In the genomic region with DNA sequence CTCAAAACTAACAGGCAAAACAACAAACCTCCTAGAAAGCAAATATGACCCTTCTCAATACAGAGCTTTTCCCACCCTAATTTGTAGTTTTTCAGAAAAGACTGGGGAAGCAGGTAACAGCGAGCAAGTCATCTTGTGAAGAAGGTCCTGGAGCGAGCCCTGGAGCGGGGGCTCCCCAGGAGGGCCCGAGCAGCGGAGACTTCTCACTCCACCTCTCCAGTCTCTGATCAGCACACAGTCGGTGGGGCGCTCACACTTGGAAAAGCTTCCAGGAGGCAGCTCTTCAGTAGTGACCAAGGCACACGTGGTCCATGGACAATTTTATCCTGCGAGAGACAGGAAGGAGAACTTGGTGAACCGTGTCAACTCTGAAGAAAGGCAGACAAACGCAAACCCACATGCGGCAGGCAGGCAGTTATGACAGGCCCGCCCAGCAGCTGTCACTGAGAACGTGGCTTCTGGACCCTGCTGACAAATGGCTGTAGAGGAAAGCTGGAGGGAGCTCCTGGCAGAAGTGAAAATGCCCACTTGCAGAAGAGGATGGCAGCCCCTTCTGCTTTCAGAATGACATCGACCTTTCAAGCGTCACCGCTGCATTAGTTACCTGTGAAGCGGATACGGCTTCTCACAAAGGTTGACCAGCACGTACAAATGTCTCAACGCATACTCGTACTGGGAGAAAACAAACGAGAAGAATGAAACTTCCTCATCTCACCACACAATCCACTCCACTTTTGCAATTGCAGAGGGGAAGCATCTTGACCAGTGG, we compare ENCODE assay signal across 9 cellular contexts. TPM values are rescaled to one million over a fixed set of nuclear protein-coding genes. Genes with fewer than 3 reads are reported as not detected.
DNase-seq lines count a peak whose midpoint lies in the region; ATAC-seq and TF ChIP-seq lines count a peak whose summit lies in the region.
"Had no signal": no experiment of that assay in that cellular context is flagged by ENCODE, and none has a peak within 500 bp of the region (broad histone marks: within the 10 kb centered on the region; RNA-seq: fewer than 3 reads in every experiment).

No MANE protein-coding gene starts in this region.

- H3K4me1 ChIP-seq in gastroesophageal sphincter: no peaks in the 10 kb centered on the region
- H3K4me1 ChIP-seq: psoas muscle had no signal

- peak; percentile 87 for ATAC-seq in GM19468 (IDR thresholded peaks at IDR 0.05; ENCODE audit: extremely low read depth, unreplicated experiment)
- peak; percentile 97 for ATAC-seq in HG03439 (IDR thresholded peaks at IDR 0.05; ENCODE audit: unreplicated experiment)
- ATAC-seq in gastroesophageal sphincter: peak; percentile 56
- ATAC-seq in WTC11: no peak
- ATAC-seq: psoas muscle had no signal

- DNase-seq in Calu3 (no peak), NCI-H2227 treated with DMSO at 0.1 percent for 48 hours (lab: John Stamatoyannopoulos, UW) (no peak), dermis blood vessel endothelial cell (no peak), WTC11 (ENCODE audit: low spot score) (no peak), NCI-H510A treated with DMSO at 0.1 percent for 48 hours (lab: John Stamatoyannopoulos, UW) (no peak)

- intact Hi-C loops in Calu3 (cut with micrococcal nuclease; ENCODE audit: unreplicated experiment): no loop called here

- POLR2A ChIA-PET in WTC11 (lab: Charles Lee): no interaction called here

- H3K4me3 Mint-ChIP-seq in Calu3 (ENCODE audit: low read depth, unreplicated experiment) (no peak overlapping the region), WTC11 (no peak overlapping the region)

- peak overlapping the region in 1 of 4 donors; percentile 45 for H3K27ac ChIP-seq in gastroesophageal sphincter
- H3K27ac ChIP-seq: psoas muscle had no signal

- no peak overlapping the region for H3K27ac Mint-ChIP-seq in Calu3 (ENCODE audit: unreplicated experiment)
- H3K27ac Mint-ChIP-seq in WTC11: no peak overlapping the region; the same call in 1 of the 2 replicates

- TF ChIP-seq CTCF in Calu3 (IDR thresholded peaks at IDR 0.05; ENCODE audit: unreplicated experiment) (no peak), gastroesophageal sphincter (IDR thresholded peaks at IDR 0.05) (no peak), WTC11 (IDR thresholded peaks at IDR 0.05) (no peak)

- H3K36me3 Mint-ChIP-seq in Calu3 (ENCODE audit: insufficient read depth, unreplicated experiment) (peaks cover 14% of the 10 kb centered on the region), WTC11 (peaks cover 31% of the 10 kb centered on the region)

- TF ChIP-seq POLR2A in gastroesophageal sphincter (IDR thresholded peaks at IDR 0.05): no peak

- H3K27me3 Mint-ChIP-seq in Calu3 (ENCODE audit: unreplicated experiment) (no peaks in the 10 kb centered on the region), WTC11 (ENCODE audit: low read depth) (no peaks in the 10 kb centered on the region)

- no peak overlapping the region for H3K4me3 ChIP-seq in gastroesophageal sphincter
- H3K4me3 ChIP-seq: psoas muscle had no signal

- H3K27me3 ChIP-seq in gastroesophageal sphincter: no peaks in the 10 kb centered on the region

- no peak for TF ChIP-seq EP300 in gastroesophageal sphincter (IDR thresholded peaks at IDR 0.05)

- H3K4me1 Mint-ChIP-seq in Calu3 (ENCODE audit: low read depth, unreplicated experiment): no peaks in the 10 kb centered on the region
- peaks cover 2% of the 10 kb centered on the region; the same call in 1 of the 2 replicates for H3K4me1 Mint-ChIP-seq in WTC11

- H3K9me3 Mint-ChIP-seq in Calu3 (ENCODE audit: low read depth, unreplicated experiment): no peaks in the 10 kb centered on the region
- H3K9me3 Mint-ChIP-seq in WTC11: no peaks in the 10 kb centered on the region

- BruUV-seq in Calu3 (replicated peaks; lab: Mats Ljungman, UMichigan): TSS peak; percentile 82

- no peaks in the 10 kb centered on the region for H3K9me3 ChIP-seq in gastroesophageal sphincter
- H3K9me3 ChIP-seq: psoas muscle had no signal

- H3K36me3 ChIP-seq in gastroesophageal sphincter: peaks cover 0 to 65% of the 10 kb centered on the region in 2 donors

- CTCF ChIA-PET in Calu3 (lab: Charles Lee): interaction anchor here (0.6 kb wide), 1 partner anchor 29 kb away, joined by 3 read pairs; no protein-coding TSS in a partner anchor
- CTCF ChIA-PET in WTC11 (lab: Charles Lee): no interaction called here

- 73 to 93% methylated on average over 10 to 12 of the region's 23 CpGs for WGBS in gastroesophageal sphincter (ENCODE audit: low coverage in 1 of 2), 2 donors

TF ChIP-seq in WTC11, 78 proteins besides CTCF, POLR2A, EP300 and RAD21:
- TF ChIP-seq JAZF1 (CRISPR knock-in tag; IDR thresholded peaks at IDR 0.05) (no peak), ZNF423 (CRISPR knock-in tag; IDR thresholded peaks at IDR 0.05) (no peak)
TF ChIP-seq in WTC11: peak in this region for 0.

RNA-seq across cellular contexts. Expression of gene LGMN, which starts 44.2 kb away (rescaled TPM):
- total RNA-seq in Calu3 (2022) (64.9 and 84.6 TPM in 2 replicates), gastroesophageal sphincter (100 to 1,000 TPM in 2 of 4 donors, 10 to 100 TPM in 2; 38.1 to 132 (median 91.6) TPM), dermis blood vessel endothelial cell (59.4 and 76.6 TPM in 2 replicates), WTC11 (2021) (55.7 to 68.0 TPM (median 66.1 TPM) in 3 replicates)
